Comparison of ENCODE assay signal across 9 cellular contexts in genomic region chr12:53052419-53053222, GRCh38. TPM values are rescaled to one million over a fixed set of nuclear protein-coding genes. Genes with fewer than 3 reads are reported as not detected.
A peak's percentile ranks its signal among the peaks of the same experiment; 100 is the strongest.
DNase-seq lines count a peak whose midpoint lies in the region; ATAC-seq and TF ChIP-seq lines count a peak whose summit lies in the region.
"Had no signal": no experiment of that assay in that cellular context is flagged by ENCODE, and none has a peak within 500 bp of the region (broad histone marks: within the 10 kb centered on the region; RNA-seq: fewer than 3 reads in every experiment).

No MANE protein-coding gene starts in this region.

- H3K27me3 ChIP-seq in lung (ENCODE audit: control insufficient read depth, insufficient read depth) = no peaks in the 10 kb centered on the region
- H3K27me3 ChIP-seq in upper lobe of right lung = no peaks in the 10 kb centered on the region
- no peaks in the 10 kb centered on the region for H3K27me3 ChIP-seq in CD8-positive, alpha-beta memory T cell (ENCODE audit: insufficient read depth, low read length, poor library complexity, severe bottlenecking)

- peaks cover 10 to 17% (median 13%) of the 10 kb centered on the region in 3 donors for H3K4me1 Mint-ChIP-seq in CD8-positive, alpha-beta memory T cell

- H3K4me1 ChIP-seq in lung (ENCODE audit: control insufficient read depth in 2 of 2, insufficient read depth in 2 of 2, low read length in 2 of 2) = peaks cover 9 to 21% of the 10 kb centered on the region in 2 donors
- peaks cover 54% of the 10 kb centered on the region for H3K4me1 ChIP-seq in upper lobe of right lung
- H3K4me1 ChIP-seq in CD8-positive, alpha-beta memory T cell (ENCODE audit: insufficient read depth, low read length) = peaks cover 7% of the 10 kb centered on the region

- H3K9me3 ChIP-seq in lung (ENCODE audit: control insufficient read depth in 2 of 2, insufficient read depth in 1 of 2, low read length in 1 of 2) (no peaks in the 10 kb centered on the region), upper lobe of right lung (no peaks in the 10 kb centered on the region)
- H3K9me3 ChIP-seq in CD8-positive, alpha-beta memory T cell (ENCODE audit: low read length) = no peaks in the 10 kb centered on the region

- no peak for TF ChIP-seq CTCF in coronary artery (IDR thresholded peaks at IDR 0.05)
- no peak for TF ChIP-seq CTCF in lung (IDR thresholded peaks at IDR 0.05; ENCODE audit: control extremely low read depth, extremely low read depth)
- no peak for TF ChIP-seq CTCF in upper lobe of right lung (IDR thresholded peaks at IDR 0.05)

- CTCF ChIA-PET in CD8-positive, alpha-beta memory T cell (lab: Charles Lee) = interaction anchor here (1.1 to 7.0 kb wide), 4 partner anchors 9 to 46 kb away, joined by 4 to 70 read pairs (median 6); partner anchors contain the start of gene EIF4B

- POLR2A ChIA-PET in CD8-positive, alpha-beta memory T cell (lab: Charles Lee) = interaction anchor here (0.5 kb wide), 1 partner anchor 18 kb away, joined by 5 read pairs; no protein-coding TSS in a partner anchor

- DNase-seq in NCI-H345 (lab: John Stamatoyannopoulos, UW) (peak; percentile 9), NCI-H345 treated with DMSO at 0.1 percent for 48 hours (lab: John Stamatoyannopoulos, UW; ENCODE audit: unreplicated experiment) (no peak), coronary artery (ENCODE audit: low spot score) (peak; percentile 94), lung (ENCODE audit: low spot score) (peak; percentile 91), upper lobe of right lung (peak; percentile 92), NCI-H82 treated with DMSO at 0.1 percent for 48 hours (lab: John Stamatoyannopoulos, UW; ENCODE audit: unreplicated experiment) (no peak)
- no peak for DNase-seq in CD8-positive, alpha-beta memory T cell

- H3K27ac ChIP-seq in coronary artery (peak overlapping the region; percentile 95 to 97), lung (ENCODE audit: low read depth in 1 of 2, low read length in 1 of 2) (peak overlapping the region; percentile 89 to 96), upper lobe of right lung (peak overlapping the region; percentile 98)
- no peak overlapping the region for H3K27ac ChIP-seq in CD8-positive, alpha-beta memory T cell (ENCODE audit: low read depth, low read length)

- H3K36me3 ChIP-seq in lung (ENCODE audit: control insufficient read depth in 2 of 2, insufficient read depth in 2 of 2, low read length in 2 of 2) (peaks cover 0 to 14% of the 10 kb centered on the region in 2 donors), upper lobe of right lung (peaks cover 46% of the 10 kb centered on the region)
- H3K36me3 ChIP-seq in CD8-positive, alpha-beta memory T cell (ENCODE audit: insufficient read depth, low read length) = no peaks in the 10 kb centered on the region

- H3K4me3 ChIP-seq in coronary artery = peak overlapping the region; percentile 85
- no peak overlapping the region for H3K4me3 ChIP-seq in lung
- H3K4me3 ChIP-seq in upper lobe of right lung = peak overlapping the region; percentile 86
- H3K4me3 ChIP-seq in CD8-positive, alpha-beta memory T cell (ENCODE audit: low read length) = no peak overlapping the region

- peak overlapping the region in 1 of 8 donors; percentile 68 for H3K27ac Mint-ChIP-seq in CD8-positive, alpha-beta memory T cell

- no peaks in the 10 kb centered on the region for H3K9me3 Mint-ChIP-seq in CD8-positive, alpha-beta memory T cell
- H3K9me3 Mint-ChIP-seq: CD4-positive, CD25-positive, alpha-beta regulatory T cell had no signal

- intact Hi-C loops in upper lobe of right lung (cut with DNase I) = no loop called here

- H3K27me3 Mint-ChIP-seq in CD8-positive, alpha-beta memory T cell = no peaks in the 10 kb centered on the region

- ATAC-seq in lung (ENCODE audit: insufficient read depth, low FRiP score) = no peak
- peak; percentile 24 for ATAC-seq in upper lobe of right lung
- ATAC-seq in HG03432 (IDR thresholded peaks at IDR 0.05; ENCODE audit: unreplicated experiment) = no peak

- 43 to 59% methylated on average over 11 of the region's 11 CpGs for whole genome bisulfite sequencing in lung, 2 donors

- no peak overlapping the region for H3K4me3 Mint-ChIP-seq in CD8-positive, alpha-beta memory T cell

- H3K36me3 Mint-ChIP-seq in CD8-positive, alpha-beta memory T cell = peaks cover 0 to 2% (median 0%) of the 10 kb centered on the region in 3 donors
- H3K36me3 Mint-ChIP-seq: CD4-positive, CD25-positive, alpha-beta regulatory T cell had no signal

RNA-seq across cellular contexts. Expression of gene TNS2, which starts 2.8 kb away (rescaled TPM):
- total RNA-seq in lung (100 to 1,000 TPM in 1 of 2 donors, 10 to 100 TPM in 1; 56.7 to 182 TPM), upper lobe of right lung (232 TPM)
- 100 to 1,000 TPM in 1 of 2 donors, 10 to 100 TPM in 1; 72.8 to 138 TPM for polyA plus RNA-seq in lung
- total RNA-seq in CD8-positive, alpha-beta memory T cell = 1 to 10 TPM; 2.1 to 5.6 TPM
- 0.35 TPM for polyA plus RNA-seq in CD8-positive, alpha-beta memory T cell

RNA-seq across cellular contexts. Expression of gene SPRYD3, which starts 26.6 kb away (rescaled TPM):
- 10 to 100 TPM; 17.1 to 60.2 TPM for total RNA-seq in lung
- polyA plus RNA-seq in lung = 10 to 100 TPM; 24.4 to 45.5 TPM
- total RNA-seq in upper lobe of right lung = 50.4 TPM
- 10 to 100 TPM; 40.1 to 43.3 TPM for total RNA-seq in CD8-positive, alpha-beta memory T cell
- polyA plus RNA-seq in CD8-positive, alpha-beta memory T cell = 63.0 TPM

RNA-seq across cellular contexts. Expression of gene IGFBP6, which starts 44.8 kb away (rescaled TPM):
- total RNA-seq in lung (10 to 100 TPM; 16.0 to 42.5 TPM), upper lobe of right lung (34.6 TPM)
- 10 to 100 TPM; 15.9 to 75.0 TPM for polyA plus RNA-seq in lung
- 1 to 10 TPM; 1.5 to 1.6 TPM for total RNA-seq in CD8-positive, alpha-beta memory T cell
- 8.9 TPM for polyA plus RNA-seq in CD8-positive, alpha-beta memory T cell
- total RNA-seq: CD4-positive, CD25-positive, alpha-beta regulatory T cell had no signal

RNA-seq across cellular contexts. Expression of gene EIF4B, which starts 46.4 kb away (rescaled TPM):
- total RNA-seq in lung = 100 to 1,000 TPM; 301 to 684 TPM
- 100 to 1,000 TPM in 1 of 2 donors, 10 to 100 TPM in 1; 81.9 to 139 TPM for polyA plus RNA-seq in lung
- 436 TPM for total RNA-seq in upper lobe of right lung
- 100 to 1,000 TPM; 644 to 660 TPM for total RNA-seq in CD8-positive, alpha-beta memory T cell
- 114 TPM for polyA plus RNA-seq in CD8-positive, alpha-beta memory T cell

RNA-seq across cellular contexts. Expression of gene SOAT2, which starts 50.7 kb away (rescaled TPM):
- total RNA-seq in lung (under 1 TPM in 1 of 2 donors, not detected in 1; 0.21 TPM), upper lobe of right lung (not detected)
- under 1 TPM; 0.06 to 0.10 TPM for polyA plus RNA-seq in lung
- under 1 TPM; 0.48 to 1.00 TPM for total RNA-seq in CD8-positive, alpha-beta memory T cell
- polyA plus RNA-seq in CD8-positive, alpha-beta memory T cell = 0.76 TPM
- polyA plus RNA-seq: CD4-positive, CD25-positive, alpha-beta regulatory T cell had no signal

Comparison
In these comparisons a context has a peak if more than half of its experiments do, and no peak if none do; other contexts are left out.
1. DNase-seq: peak in NCI-H345 (single experiment), coronary artery (single experiment), lung (single experiment) and upper lobe of right lung (single experiment); none in NCI-H345 treated with DMSO at 0.1 percent for 48 hours (single experiment), NCI-H82 treated with DMSO at 0.1 percent for 48 hours (single experiment) and CD8-positive, alpha-beta memory T cell (0 of 5).
2. H3K4me3 ChIP-seq: peak in coronary artery (single experiment) and upper lobe of right lung (single experiment); none in lung (single experiment) and CD8-positive, alpha-beta memory T cell (single experiment).
3. RNA of gene TNS2, which starts 2.8 kb away (total RNA-seq): 232 TPM in upper lobe of right lung (single experiment) and 56.7 to 182 TPM in lung; 2.1 to 5.6 TPM in CD8-positive, alpha-beta memory T cell; every median in the first group is over 4 times any median in the second.
4. RNA of gene IGFBP6, which starts 44.8 kb away (total RNA-seq): 16.0 to 42.5 TPM in lung and 34.6 TPM in upper lobe of right lung (single experiment); 1.5 to 1.6 TPM in CD8-positive, alpha-beta memory T cell; every median in the first group is over 4 times any median in the second.